ENCODE assay signal across 27 cellular contexts in the genomic region with DNA sequence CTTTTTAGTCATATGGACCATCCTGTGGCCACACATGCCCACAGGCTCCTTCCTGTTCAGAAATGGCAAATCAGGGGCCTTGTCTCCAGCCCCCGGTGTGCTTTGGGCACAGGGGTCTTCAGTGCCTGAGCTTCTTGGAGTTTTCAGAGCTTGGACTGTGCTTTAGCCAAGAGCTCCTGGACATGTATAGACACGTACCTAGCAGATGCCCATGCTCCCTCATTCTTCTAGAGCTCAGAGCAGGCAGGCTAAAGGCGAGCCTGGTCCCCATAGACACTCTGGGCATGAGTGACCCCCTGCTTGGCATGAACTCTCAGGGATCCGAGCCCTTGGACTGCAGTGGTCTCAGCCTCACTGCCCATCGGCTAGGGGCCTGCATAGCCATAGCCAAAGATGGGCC.
"Had no signal": no experiment of that assay in that cellular context is flagged by ENCODE, and none has a peak within 500 bp of the region (broad histone marks: within the 10 kb centered on the region; RNA-seq: fewer than 3 reads in every experiment).

No MANE protein-coding gene starts in this region.

- ATAC-seq: activated CD4-positive, CD25-positive, alpha-beta regulatory T cell treated with anti-CD3 and anti-CD28 coated beads, Interleukin-2, amount 50 U/mL, for 24 hours; left lung; lower lobe of right lung; right cardiac atrium had no signal

- H3K36me3 ChIP-seq: ascending aorta, brain microvascular endothelial cell, esophagus squamous epithelium, left lung, lower lobe of right lung, suprapubic skin, tibial artery had no signal

- H3K4me3 ChIP-seq: ascending aorta, esophagus squamous epithelium, left lung, lower lobe of right lung, suprapubic skin, tibial artery had no signal

- FAIRE-seq: TTC549 had no signal

- H3K4me1 Mint-ChIP-seq: activated naive CD4-positive, alpha-beta T cell treated with anti-CD3 and anti-CD28 coated beads, Interleukin-2, amount 10 ng/mL, durations not matched to agents 7 days and 5 days; activated naive CD8-positive, alpha-beta T cell treated with anti-CD3 and anti-CD28 coated beads, Interleukin-2, amount 10 ng/mL, durations not matched to agents 7 days and 5 days; naive B cell had no signal

- H3K36me3 Mint-ChIP-seq: activated naive CD4-positive, alpha-beta T cell treated with anti-CD3 and anti-CD28 coated beads, Interleukin-2, amount 10 ng/mL, durations not matched to agents 7 days and 5 days; activated naive CD8-positive, alpha-beta T cell treated with anti-CD3 and anti-CD28 coated beads, Interleukin-2, amount 10 ng/mL, durations not matched to agents 7 days and 5 days; naive B cell had no signal

- H3K4me3 Mint-ChIP-seq: activated naive CD4-positive, alpha-beta T cell treated with anti-CD3 and anti-CD28 coated beads, Interleukin-2, amount 10 ng/mL, durations not matched to agents 7 days and 5 days; activated naive CD8-positive, alpha-beta T cell treated with anti-CD3 and anti-CD28 coated beads, Interleukin-2, amount 10 ng/mL, durations not matched to agents 7 days and 5 days; dendritic cell treated with granulocyte-macrophage colony-stimulating factor and Interleukin-4, amounts not matched to agents 40 ng/mL and 50 ng/mL, for 4 days; endodermal cell; nephron progenitor cell; T-helper 1 cell treated with Interleukin-12 subunit alpha and Interleukin-12 subunit beta and Interleukin-4 antibody, amounts not matched to agents 30 μg/mL and 1 μg/mL, for 36 hours had no signal

- DNase-seq: activated CD4-positive, alpha-beta T cell treated with anti-CD3 and anti-CD28 coated beads for 48 hours; activated CD4-positive, alpha-beta T cell treated with anti-CD3 and anti-CD28 coated beads, Interleukin-2, amount 50 U/mL, for 48 hours; activated CD8-positive, alpha-beta memory T cell treated with anti-CD3 and anti-CD28 coated beads for 24 hours; activated effector memory CD4-positive, alpha-beta T cell treated with anti-CD3 and anti-CD28 coated beads, Interleukin-2, amount 50 U/mL, for 16 hours; activated naive CD4-positive, alpha-beta T cell treated with anti-CD3 and anti-CD28 coated beads, Interleukin-2, amount 10 ng/mL, durations not matched to agents 7 days and 5 days; activated naive CD8-positive, alpha-beta T cell treated with anti-CD3 and anti-CD28 coated beads, Interleukin-2, amount 10 ng/mL, durations not matched to agents 7 days and 5 days; brain microvascular endothelial cell; central memory CD4-positive, alpha-beta T cell; esophagus squamous epithelium; foreskin melanocyte; left lung; lower lobe of right lung; naive B cell; nephron progenitor cell; nucleus accumbens; right cardiac atrium; stimulated activated naive CD4-positive, alpha-beta T cell; T-helper 9 cell; tibial artery had no signal

- H3K27me3 ChIP-seq: ascending aorta, brain microvascular endothelial cell, suprapubic skin had no signal

- H3K27ac ChIP-seq: ascending aorta, brain microvascular endothelial cell, esophagus squamous epithelium, left lung, lower lobe of right lung, suprapubic skin, tibial artery, VCaP had no signal

- H3K27ac Mint-ChIP-seq: activated naive CD4-positive, alpha-beta T cell treated with anti-CD3 and anti-CD28 coated beads, Interleukin-2, amount 10 ng/mL, durations not matched to agents 7 days and 5 days; activated naive CD8-positive, alpha-beta T cell treated with anti-CD3 and anti-CD28 coated beads, Interleukin-2, amount 10 ng/mL, durations not matched to agents 7 days and 5 days; dendritic cell treated with granulocyte-macrophage colony-stimulating factor and Interleukin-4, amounts not matched to agents 40 ng/mL and 50 ng/mL, for 4 days; nephron progenitor cell; T-helper 1 cell treated with Interleukin-12 subunit alpha and Interleukin-12 subunit beta and Interleukin-4 antibody, amounts not matched to agents 30 μg/mL and 1 μg/mL, for 36 hours had no signal

- H3K9me3 ChIP-seq: ascending aorta, esophagus squamous epithelium, left lung, lower lobe of right lung, suprapubic skin, tibial artery had no signal

- H3K9me3 Mint-ChIP-seq: activated naive CD4-positive, alpha-beta T cell treated with anti-CD3 and anti-CD28 coated beads, Interleukin-2, amount 10 ng/mL, durations not matched to agents 7 days and 5 days; activated naive CD8-positive, alpha-beta T cell treated with anti-CD3 and anti-CD28 coated beads, Interleukin-2, amount 10 ng/mL, durations not matched to agents 7 days and 5 days; dendritic cell treated with granulocyte-macrophage colony-stimulating factor and Interleukin-4, amounts not matched to agents 40 ng/mL and 50 ng/mL, for 4 days; endodermal cell; naive B cell; nephron progenitor cell; T-helper 1 cell treated with Interleukin-12 subunit alpha and Interleukin-12 subunit beta and Interleukin-4 antibody, amounts not matched to agents 30 μg/mL and 1 μg/mL, for 36 hours had no signal

- H3K27me3 Mint-ChIP-seq: activated naive CD4-positive, alpha-beta T cell treated with anti-CD3 and anti-CD28 coated beads, Interleukin-2, amount 10 ng/mL, durations not matched to agents 7 days and 5 days; activated naive CD8-positive, alpha-beta T cell treated with anti-CD3 and anti-CD28 coated beads, Interleukin-2, amount 10 ng/mL, durations not matched to agents 7 days and 5 days had no signal
